Comparison of ENCODE assay signal across 21 cellular contexts in the genomic region with DNA sequence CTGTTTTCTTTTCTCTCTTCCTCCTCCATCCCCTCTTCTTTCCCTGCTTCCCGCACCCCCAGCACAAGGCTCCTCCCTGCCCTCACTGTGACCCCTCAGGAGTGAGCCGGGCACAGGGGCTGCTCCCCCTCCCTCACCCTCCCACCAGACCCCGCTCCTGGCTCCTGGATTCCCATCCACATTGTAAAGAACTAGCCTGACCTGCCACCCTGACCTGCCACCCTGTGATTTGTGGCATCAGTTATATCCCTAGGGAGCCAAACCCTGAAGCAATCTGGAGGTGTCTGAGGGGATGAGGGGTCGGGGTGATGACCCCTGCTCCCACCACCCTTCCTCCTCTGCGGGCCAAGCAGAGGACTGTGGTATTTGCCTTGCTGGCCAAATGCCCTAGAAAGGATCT.
"Had no signal": no experiment of that assay in that cellular context is flagged by ENCODE, and none has a peak within 500 bp of the region (broad histone marks: within the 10 kb centered on the region; RNA-seq: fewer than 3 reads in every experiment).

No MANE protein-coding gene starts in this region.

- H3K9me3 ChIP-seq: neutrophil, ovary, prostate gland, vagina had no signal

- H3K27me3 ChIP-seq: ovary, vagina had no signal

- H3K4me1 ChIP-seq: left ventricle myocardium inferior, prostate gland, tibial nerve, vagina had no signal

- DNase-seq: head of caudate nucleus; hippocampal formation; kidney glomerular epithelial cell; left colon; left ventricle myocardium inferior; naive thymus-derived CD8-positive, alpha-beta T cell; occipital lobe; ovary; retina; right cardiac atrium; stimulated activated CD4-positive, alpha-beta T cell treated with anti-CD3 and anti-CD28 coated beads, Interleukin-12 subunit alpha, Interleukin-12 subunit beta, amount 100 ng/mL, for 4 hours; stimulated activated CD4-positive, alpha-beta T cell treated with anti-CD3 and anti-CD28 coated beads, Interleukin-15, amount 100 ng/mL, for 24 hours; stimulated activated CD4-positive, alpha-beta T cell treated with anti-CD3 and anti-CD28 coated beads, Interleukin-2, amount 100 ng/mL, for 24 hours; stimulated activated CD4-positive, alpha-beta T cell treated with anti-CD3 and anti-CD28 coated beads, Interleukin-4, amount 100 ng/mL, for 1 hour; stimulated activated naive CD4-positive, alpha-beta T cell had no signal

- H3K4me3 ChIP-seq: left ventricle myocardium inferior, lung, ovary, prostate gland, skin epidermis, tibial nerve, vagina had no signal

- H3K27ac ChIP-seq: left ventricle myocardium inferior, neutrophil, ovary, prostate gland, skin epidermis, tibial nerve, vagina had no signal

- H3K36me3 ChIP-seq: left ventricle myocardium inferior, neutrophil, ovary, prostate gland, tibial nerve, vagina had no signal
